In genomic region chr1:44609768-44610526, GRCh38 we compare ENCODE assay signal across 1 cellular context.
TF ChIP-seq lines count a peak whose summit lies in the region.

No MANE protein-coding gene starts in this region.

TF ChIP-seq in K562, 482 proteins besides CTCF, POLR2A, EP300 and RAD21 (continued from another document and continues in another):
- TF ChIP-seq, protein P1, sequence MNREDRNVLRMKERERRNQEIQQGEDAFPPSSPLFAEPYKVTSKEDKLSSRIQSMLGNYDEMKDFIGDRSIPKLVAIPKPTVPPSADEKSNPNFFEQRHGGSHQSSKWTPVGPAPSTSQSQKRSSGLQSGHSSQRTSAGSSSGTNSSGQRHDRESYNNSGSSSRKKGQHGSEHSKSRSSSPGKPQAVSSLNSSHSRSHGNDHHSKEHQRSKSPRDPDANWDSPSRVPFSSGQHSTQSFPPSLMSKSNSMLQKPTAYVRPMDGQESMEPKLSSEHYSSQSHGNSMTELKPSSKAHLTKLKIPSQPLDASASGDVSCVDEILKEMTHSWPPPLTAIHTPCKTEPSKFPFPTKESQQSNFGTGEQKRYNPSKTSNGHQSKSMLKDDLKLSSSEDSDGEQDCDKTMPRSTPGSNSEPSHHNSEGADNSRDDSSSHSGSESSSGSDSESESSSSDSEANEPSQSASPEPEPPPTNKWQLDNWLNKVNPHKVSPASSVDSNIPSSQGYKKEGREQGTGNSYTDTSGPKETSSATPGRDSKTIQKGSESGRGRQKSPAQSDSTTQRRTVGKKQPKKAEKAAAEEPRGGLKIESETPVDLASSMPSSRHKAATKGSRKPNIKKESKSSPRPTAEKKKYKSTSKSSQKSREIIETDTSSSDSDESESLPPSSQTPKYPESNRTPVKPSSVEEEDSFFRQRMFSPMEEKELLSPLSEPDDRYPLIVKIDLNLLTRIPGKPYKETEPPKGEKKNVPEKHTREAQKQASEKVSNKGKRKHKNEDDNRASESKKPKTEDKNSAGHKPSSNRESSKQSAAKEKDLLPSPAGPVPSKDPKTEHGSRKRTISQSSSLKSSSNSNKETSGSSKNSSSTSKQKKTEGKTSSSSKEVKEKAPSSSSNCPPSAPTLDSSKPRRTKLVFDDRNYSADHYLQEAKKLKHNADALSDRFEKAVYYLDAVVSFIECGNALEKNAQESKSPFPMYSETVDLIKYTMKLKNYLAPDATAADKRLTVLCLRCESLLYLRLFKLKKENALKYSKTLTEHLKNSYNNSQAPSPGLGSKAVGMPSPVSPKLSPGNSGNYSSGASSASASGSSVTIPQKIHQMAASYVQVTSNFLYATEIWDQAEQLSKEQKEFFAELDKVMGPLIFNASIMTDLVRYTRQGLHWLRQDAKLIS (CRISPR knock-in tag; IDR thresholded peaks at IDR 0.05): no peak
- TF ChIP-seq STAG1 (CRISPR knock-in tag; IDR thresholded peaks at IDR 0.05; ENCODE audit: borderline replicate concordance): no peak
- no peak for TF ChIP-seq SRSF1 (IDR thresholded peaks at IDR 0.05; ENCODE audit: low read depth, low read length)
- TF ChIP-seq RFX1 (IDR thresholded peaks at IDR 0.05): no peak
- no peak for TF ChIP-seq MTF1 (CRISPR knock-in tag; IDR thresholded peaks at IDR 0.05; ENCODE audit: borderline replicate concordance)
- TF ChIP-seq CBFA2T3 (IDR thresholded peaks at IDR 0.05): peak; percentile 95
- no peak for TF ChIP-seq ATF6 (CRISPR knock-in tag; IDR thresholded peaks at IDR 0.05)
- peak; percentile 30; the same call in 1 of the 2 replicates for TF ChIP-seq HNRNPL (IDR thresholded peaks at IDR 0.05; ENCODE audit: low read depth, low read length)
- no peak for TF ChIP-seq MED1 (CRISPR knock-in tag; IDR thresholded peaks at IDR 0.05; ENCODE audit: borderline replicate concordance)
- 0 out of 2 replicates have a peak, but pooled peaks have one; percentile 12 for TF ChIP-seq MYC (IDR thresholded peaks at IDR 0.05; ENCODE audit: low read depth, low read length)
- no peak for TF ChIP-seq MYC (CRISPR knock-in tag; IDR thresholded peaks at IDR 0.05; ENCODE audit: borderline replicate concordance, low read depth)
- no peak for TF ChIP-seq RERE (CRISPR knock-in tag; IDR thresholded peaks at IDR 0.05; ENCODE audit: borderline replicate concordance)
- TF ChIP-seq NFE2 (IDR thresholded peaks at IDR 0.05; ENCODE audit: low read depth): peak; percentile 18; the same call in 1 of the 2 replicates
- TF ChIP-seq ZNF217 (CRISPR knock-in tag; IDR thresholded peaks at IDR 0.05): no peak
- TF ChIP-seq CHD1 (IDR thresholded peaks at IDR 0.05; ENCODE audit: low read length): no peak
- no peak for TF ChIP-seq CBFB (CRISPR knock-in tag; IDR thresholded peaks at IDR 0.05)
- no peak for TF ChIP-seq ZNF24 (IDR thresholded peaks at IDR 0.05)
- TF ChIP-seq ZBTB34 (CRISPR knock-in tag; IDR thresholded peaks at IDR 0.05): no peak
- no peak for TF ChIP-seq RFX7 (CRISPR knock-in tag; IDR thresholded peaks at IDR 0.05)
- no peak for TF ChIP-seq MCM2 (IDR thresholded peaks at IDR 0.05; ENCODE audit: low read depth)
- TF ChIP-seq ZBTB26 (CRISPR knock-in tag; IDR thresholded peaks at IDR 0.05): no peak
- no peak for TF ChIP-seq MTA2 (IDR thresholded peaks at IDR 0.05; ENCODE audit: low read depth)
- TF ChIP-seq ZNF3 (CRISPR knock-in tag; IDR thresholded peaks at IDR 0.05): no peak
- no peak for TF ChIP-seq KAT2B (IDR thresholded peaks at IDR 0.05; ENCODE audit: low read depth, low read length)
- TF ChIP-seq SNIP1 (IDR thresholded peaks at IDR 0.05; ENCODE audit: low read depth): no peak
- TF ChIP-seq KAT7 (CRISPR knock-in tag; IDR thresholded peaks at IDR 0.05; ENCODE audit: borderline replicate concordance): no peak
- TF ChIP-seq, protein P2, sequence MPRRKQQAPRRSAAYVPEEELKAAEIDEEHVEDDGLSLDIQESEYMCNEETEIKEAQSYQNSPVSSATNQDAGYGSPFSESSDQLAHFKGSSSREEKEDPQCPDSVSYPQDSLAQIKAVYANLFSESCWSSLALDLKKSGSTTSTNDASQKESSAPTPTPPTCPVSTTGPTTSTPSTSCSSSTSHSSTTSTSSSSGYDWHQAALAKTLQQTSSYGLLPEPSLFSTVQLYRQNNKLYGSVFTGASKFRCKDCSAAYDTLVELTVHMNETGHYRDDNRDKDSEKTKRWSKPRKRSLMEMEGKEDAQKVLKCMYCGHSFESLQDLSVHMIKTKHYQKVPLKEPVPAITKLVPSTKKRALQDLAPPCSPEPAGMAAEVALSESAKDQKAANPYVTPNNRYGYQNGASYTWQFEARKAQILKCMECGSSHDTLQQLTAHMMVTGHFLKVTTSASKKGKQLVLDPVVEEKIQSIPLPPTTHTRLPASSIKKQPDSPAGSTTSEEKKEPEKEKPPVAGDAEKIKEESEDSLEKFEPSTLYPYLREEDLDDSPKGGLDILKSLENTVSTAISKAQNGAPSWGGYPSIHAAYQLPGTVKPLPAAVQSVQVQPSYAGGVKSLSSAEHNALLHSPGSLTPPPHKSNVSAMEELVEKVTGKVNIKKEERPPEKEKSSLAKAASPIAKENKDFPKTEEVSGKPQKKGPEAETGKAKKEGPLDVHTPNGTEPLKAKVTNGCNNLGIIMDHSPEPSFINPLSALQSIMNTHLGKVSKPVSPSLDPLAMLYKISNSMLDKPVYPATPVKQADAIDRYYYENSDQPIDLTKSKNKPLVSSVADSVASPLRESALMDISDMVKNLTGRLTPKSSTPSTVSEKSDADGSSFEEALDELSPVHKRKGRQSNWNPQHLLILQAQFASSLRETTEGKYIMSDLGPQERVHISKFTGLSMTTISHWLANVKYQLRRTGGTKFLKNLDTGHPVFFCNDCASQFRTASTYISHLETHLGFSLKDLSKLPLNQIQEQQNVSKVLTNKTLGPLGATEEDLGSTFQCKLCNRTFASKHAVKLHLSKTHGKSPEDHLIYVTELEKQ (CRISPR knock-in tag; IDR thresholded peaks at IDR 0.05): no peak
- no peak for TF ChIP-seq THRAP3 (IDR thresholded peaks at IDR 0.05; ENCODE audit: borderline replicate concordance)
- TF ChIP-seq KLF10 (CRISPR knock-in tag; IDR thresholded peaks at IDR 0.05): no peak
- 0 out of 2 replicates have a peak, but pooled peaks have one; percentile 17 for TF ChIP-seq LARP7 (IDR thresholded peaks at IDR 0.05)
- TF ChIP-seq GTF2E2 (tag; IDR thresholded peaks at IDR 0.05): no peak
- peak; percentile 73 for TF ChIP-seq SMARCA4 (IDR thresholded peaks at IDR 0.05)
- no peak for TF ChIP-seq PURB (CRISPR knock-in tag; IDR thresholded peaks at IDR 0.05; ENCODE audit: low read depth)
- TF ChIP-seq MEIS2 (IDR thresholded peaks at IDR 0.05; ENCODE audit: partially characterized antibody): peak; percentile 96
- no peak for TF ChIP-seq ZNF282 (CRISPR knock-in tag; IDR thresholded peaks at IDR 0.05)
- TF ChIP-seq ZBTB9 (CRISPR knock-in tag; IDR thresholded peaks at IDR 0.05): no peak
- TF ChIP-seq HIVEP1 (CRISPR knock-in tag; IDR thresholded peaks at IDR 0.05): no peak
- no peak for TF ChIP-seq BRF1 (IDR thresholded peaks at IDR 0.05; ENCODE audit: borderline replicate concordance, extremely low read depth, insufficient read length)
- TF ChIP-seq, protein P3, sequence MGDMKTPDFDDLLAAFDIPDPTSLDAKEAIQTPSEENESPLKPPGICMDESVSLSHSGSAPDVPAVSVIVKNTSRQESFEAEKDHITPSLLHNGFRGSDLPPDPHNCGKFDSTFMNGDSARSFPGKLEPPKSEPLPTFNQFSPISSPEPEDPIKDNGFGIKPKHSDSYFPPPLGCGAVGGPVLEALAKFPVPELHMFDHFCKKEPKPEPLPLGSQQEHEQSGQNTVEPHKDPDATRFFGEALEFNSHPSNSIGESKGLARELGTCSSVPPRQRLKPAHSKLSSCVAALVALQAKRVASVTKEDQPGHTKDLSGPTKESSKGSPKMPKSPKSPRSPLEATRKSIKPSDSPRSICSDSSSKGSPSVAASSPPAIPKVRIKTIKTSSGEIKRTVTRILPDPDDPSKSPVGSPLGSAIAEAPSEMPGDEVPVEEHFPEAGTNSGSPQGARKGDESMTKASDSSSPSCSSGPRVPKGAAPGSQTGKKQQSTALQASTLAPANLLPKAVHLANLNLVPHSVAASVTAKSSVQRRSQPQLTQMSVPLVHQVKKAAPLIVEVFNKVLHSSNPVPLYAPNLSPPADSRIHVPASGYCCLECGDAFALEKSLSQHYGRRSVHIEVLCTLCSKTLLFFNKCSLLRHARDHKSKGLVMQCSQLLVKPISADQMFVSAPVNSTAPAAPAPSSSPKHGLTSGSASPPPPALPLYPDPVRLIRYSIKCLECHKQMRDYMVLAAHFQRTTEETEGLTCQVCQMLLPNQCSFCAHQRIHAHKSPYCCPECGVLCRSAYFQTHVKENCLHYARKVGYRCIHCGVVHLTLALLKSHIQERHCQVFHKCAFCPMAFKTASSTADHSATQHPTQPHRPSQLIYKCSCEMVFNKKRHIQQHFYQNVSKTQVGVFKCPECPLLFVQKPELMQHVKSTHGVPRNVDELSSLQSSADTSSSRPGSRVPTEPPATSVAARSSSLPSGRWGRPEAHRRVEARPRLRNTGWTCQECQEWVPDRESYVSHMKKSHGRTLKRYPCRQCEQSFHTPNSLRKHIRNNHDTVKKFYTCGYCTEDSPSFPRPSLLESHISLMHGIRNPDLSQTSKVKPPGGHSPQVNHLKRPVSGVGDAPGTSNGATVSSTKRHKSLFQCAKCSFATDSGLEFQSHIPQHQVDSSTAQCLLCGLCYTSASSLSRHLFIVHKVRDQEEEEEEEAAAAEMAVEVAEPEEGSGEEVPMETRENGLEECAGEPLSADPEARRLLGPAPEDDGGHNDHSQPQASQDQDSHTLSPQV (IDR thresholded peaks at IDR 0.05): no peak
- TF ChIP-seq DNMT1 (IDR thresholded peaks at IDR 0.05): no peak
- no peak for TF ChIP-seq HDAC6 (IDR thresholded peaks at IDR 0.05; ENCODE audit: low read depth, low read length)
